26 cellular contexts compared by ENCODE assay signal in the genomic region with DNA sequence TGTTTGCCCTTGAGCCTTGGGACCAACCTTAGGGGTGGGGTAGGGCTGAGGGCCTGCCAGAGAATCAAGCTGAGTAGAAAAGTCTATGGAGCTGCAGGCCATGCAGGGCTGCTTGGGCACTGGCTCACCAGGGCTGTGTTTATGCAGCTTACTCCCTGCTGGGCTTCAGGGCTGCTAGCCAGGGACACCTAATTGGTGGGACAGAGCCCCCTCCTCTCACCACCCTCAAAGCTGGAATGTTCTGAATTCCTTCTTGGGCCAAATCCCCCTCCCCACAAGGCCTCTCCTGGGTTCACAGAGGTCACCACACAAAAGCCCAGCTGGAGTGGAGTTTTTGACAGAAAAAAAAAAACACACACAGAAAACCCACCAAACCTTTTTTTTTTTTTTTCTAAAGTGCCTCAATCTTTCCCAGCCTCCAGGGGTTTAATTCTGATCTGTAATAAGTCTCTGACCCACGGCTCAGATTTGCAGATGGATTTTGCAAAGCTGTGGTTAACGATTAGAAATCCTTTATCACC. TPM values are rescaled to one million over a fixed set of nuclear protein-coding genes. Genes with fewer than 3 reads are reported as not detected.
DNase-seq lines count a peak whose midpoint lies in the region; TF ChIP-seq lines count a peak whose summit lies in the region.
"Had no signal": no experiment of that assay in that cellular context is flagged by ENCODE, and none has a peak within 500 bp of the region (broad histone marks: within the 10 kb centered on the region; RNA-seq: fewer than 3 reads in every experiment).

A gene with protein sequence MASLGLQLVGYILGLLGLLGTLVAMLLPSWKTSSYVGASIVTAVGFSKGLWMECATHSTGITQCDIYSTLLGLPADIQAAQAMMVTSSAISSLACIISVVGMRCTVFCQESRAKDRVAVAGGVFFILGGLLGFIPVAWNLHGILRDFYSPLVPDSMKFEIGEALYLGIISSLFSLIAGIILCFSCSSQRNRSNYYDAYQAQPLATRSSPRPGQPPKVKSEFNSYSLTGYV (plus strand): TSS at position 471 of the 521 bp plus-strand sequence. CDS start 7,827 bp downstream, outside the sequence.

- no peaks in the 10 kb centered on the region for H3K23me2 ChIP-seq in H9 (ENCODE audit: insufficient read length, low read depth, low read length, poor library complexity, severe bottlenecking)

- no peak within 1 kb of the TSS for H2BK15ac ChIP-seq in H9 (ENCODE audit: low read depth, low read length)

- DNase-seq in H9 (peak; percentile 59), astrocyte of the spinal cord (ENCODE audit: low read depth, low spot score) (peak; percentile 50), left kidney (ENCODE audit: low read depth, low spot score) (peak; percentile 54), smooth muscle cell of the brain vasculature (ENCODE audit: low read depth, low spot score) (peak; percentile 35), NCI-H1105 treated with DMSO at 0.1 percent for 48 hours (lab: John Stamatoyannopoulos, UW) (no peak), NCI-H1417 (lab: John Stamatoyannopoulos, UW) (no peak), HK-2 (ENCODE audit: unreplicated experiment) (no peak)
- DNase-seq: activated CD8-positive, alpha-beta T cell treated with anti-CD3 and anti-CD28 coated beads, Interleukin-2, amount 10 ng/mL, durations not matched to agents 7 days and 5 days; activated effector memory CD4-positive, alpha-beta T cell treated with anti-CD3 and anti-CD28 coated beads, Interleukin-2, amount 50 U/mL, for 16 hours; activated naive CD8-positive, alpha-beta T cell treated with anti-CD3 and anti-CD28 coated beads, Interleukin-2, amount 50 U/mL, for 24 hours; activated T-cell treated with anti-CD3 and anti-CD28 coated beads for 4 hours; CD4-positive, alpha-beta T cell; cortex of kidney; DMS153; left cardiac atrium; midbrain; NCI-H1092; NCI-H1930; NCI-H526 treated with DMSO at 0.1 percent for 48 hours; RPMI8226; stimulated activated naive CD4-positive, alpha-beta T cell treated with Interleukin-2 at 50 U/mL for 16 hours had no signal

- H3K9ac ChIP-seq in H9 (ENCODE audit: extremely low read depth, insufficient read length, low read length): no peak within 1 kb of the TSS

- no peak within 1 kb of the TSS for H3K4me3 Mint-ChIP-seq in H9
- H3K4me3 Mint-ChIP-seq: activated CD8-positive, alpha-beta T cell treated with anti-CD3 and anti-CD28 coated beads, Interleukin-2, amount 10 ng/mL, durations not matched to agents 7 days and 5 days; activated naive CD8-positive, alpha-beta T cell treated with anti-CD3 and anti-CD28 coated beads, Interleukin-2, amount 50 U/mL, for 24 hours; CD4-positive, alpha-beta T cell; nephron; T-helper 1 cell treated with Interleukin-12 subunit alpha and Interleukin-12 subunit beta and Interleukin-4 antibody, amounts not matched to agents 30 μg/mL and 1 μg/mL, for 36 hours had no signal

- H3K79me1 ChIP-seq in H9 (ENCODE audit: insufficient read depth, low read depth, low read length, poor library complexity, severe bottlenecking): no peaks in the 10 kb centered on the region

- no peak within 1 kb of the TSS for H3K56ac ChIP-seq in H9 (ENCODE audit: insufficient read length, low read depth, low read length)

- H3K27ac Mint-ChIP-seq in H9: peak within 1 kb of the TSS in 1 of 3 experiments; percentile 3; a peak in 1 of 7 replicates
- H3K27ac Mint-ChIP-seq: activated CD8-positive, alpha-beta T cell treated with anti-CD3 and anti-CD28 coated beads, Interleukin-2, amount 10 ng/mL, durations not matched to agents 7 days and 5 days; activated naive CD8-positive, alpha-beta T cell treated with anti-CD3 and anti-CD28 coated beads, Interleukin-2, amount 50 U/mL, for 24 hours; CD4-positive, alpha-beta T cell; T-helper 1 cell treated with Interleukin-12 subunit alpha and Interleukin-12 subunit beta and Interleukin-4 antibody, amounts not matched to agents 30 μg/mL and 1 μg/mL, for 36 hours had no signal

- no peak within 1 kb of the TSS for H3K18ac ChIP-seq in H9 (ENCODE audit: insufficient read length, low read depth, low read length)

- no peak within 1 kb of the TSS for H4K5ac ChIP-seq in H9 (ENCODE audit: insufficient read length, low read depth, low read length)

- H3K4me1 ChIP-seq in H9 (ENCODE audit: insufficient read depth, low read length): no peaks in the 10 kb centered on the region; the same call in 1 of the 2 replicates

- no peak within 1 kb of the TSS for H2BK20ac ChIP-seq in H9 (ENCODE audit: low read depth, low read length, poor library complexity, severe bottlenecking)

- H3K36me3 Mint-ChIP-seq in H9 (ENCODE audit: insufficient read depth in 1 of 3, low read depth in 3 of 3): peaks cover 0 to 2% (median 0%) of the 10 kb centered on the region in 3 experiments; a peak in 1 of 7 replicates

- no CpG with 5 or more reads among the region's 2 CpGs for WGBS in H9 (ENCODE audit: extremely low coverage, insufficient read length, low lambda C conversion rate)

- TF ChIP-seq CTCF in H9 (conservative IDR thresholded peaks at IDR 0.05): no peak
- no peak for TF ChIP-seq CTCF in astrocyte of the spinal cord (IDR thresholded peaks at IDR 0.05; ENCODE audit: low read depth, low read length)

- H2AK5ac ChIP-seq in H9 (ENCODE audit: insufficient read length, low read length): no peak within 1 kb of the TSS

- H4K20me1 ChIP-seq in H9 (ENCODE audit: control insufficient read depth, insufficient read depth, insufficient read length): no peaks in the 10 kb centered on the region

- H2BK5ac ChIP-seq in H9 (ENCODE audit: insufficient read length, low read length): no peak within 1 kb of the TSS

- no peak within 1 kb of the TSS for H2AFZ ChIP-seq in H9 (ENCODE audit: low read length)

- no peak within 1 kb of the TSS for H3K4me2 ChIP-seq in H9 (ENCODE audit: insufficient read depth, insufficient read length, low read length)

- no peaks in the 10 kb centered on the region for H3K9me3 ChIP-seq in H9 (ENCODE audit: control insufficient read depth, low read depth, low read length)
- H3K9me3 ChIP-seq: thoracic aorta had no signal

- no peak within 1 kb of the TSS for H3K4ac ChIP-seq in H9 (ENCODE audit: low read depth, low read length)

- H3K27me3 ChIP-seq in H9 (ENCODE audit: insufficient read depth, low read length): no peaks in the 10 kb centered on the region

- no peak within 1 kb of the TSS for H3K4me3 ChIP-seq in astrocyte of the spinal cord (ENCODE audit: low read depth, low read length)
- H3K4me3 ChIP-seq: thoracic aorta had no signal

- H3K27me3 Mint-ChIP-seq in H9 (ENCODE audit: low read depth): peaks cover 9% of the 10 kb centered on the region
- H3K27me3 Mint-ChIP-seq: CD4-positive, alpha-beta T cell had no signal

- peaks cover 13 to 15% of the 10 kb centered on the region in 2 experiments; a peak in 3 of 4 replicates for H3K4me1 Mint-ChIP-seq in H9
- H3K4me1 Mint-ChIP-seq: nephron had no signal

- H2BK120ac ChIP-seq in H9 (ENCODE audit: low read depth, low read length, poor library complexity, severe bottlenecking): no peak within 1 kb of the TSS

- in situ Hi-C loops in astrocyte of the spinal cord (cut with HindIII; ENCODE audit: low sequenced_read_pairs): no loop called here

- no peak within 1 kb of the TSS for H4K8ac ChIP-seq in H9 (replicated peaks; ENCODE audit: insufficient read length, low read depth, low read length)

- no peak within 1 kb of the TSS for H3K23ac ChIP-seq in H9 (ENCODE audit: insufficient read length, low read depth, low read length)

- peaks cover 0 to 30% of the 10 kb centered on the region in 2 experiments; a peak in 2 of 5 replicates for H3K9me3 Mint-ChIP-seq in H9
- H3K9me3 Mint-ChIP-seq: activated naive CD8-positive, alpha-beta T cell treated with anti-CD3 and anti-CD28 coated beads, Interleukin-2, amount 50 U/mL, for 24 hours; CD4-positive, alpha-beta T cell; nephron; T-helper 1 cell treated with Interleukin-12 subunit alpha and Interleukin-12 subunit beta and Interleukin-4 antibody, amounts not matched to agents 30 μg/mL and 1 μg/mL, for 36 hours had no signal

- H4K91ac ChIP-seq in H9 (ENCODE audit: insufficient read length, low read depth, low read length): no peak within 1 kb of the TSS

- H3K14ac ChIP-seq in H9 (ENCODE audit: insufficient read depth, low read length): no peak within 1 kb of the TSS

- no peak within 1 kb of the TSS for H2BK12ac ChIP-seq in H9 (ENCODE audit: insufficient read length, low read depth, low read length)

- no peak within 1 kb of the TSS for H3K27ac ChIP-seq in H9 (ENCODE audit: insufficient read length, low read depth, low read length)
- H3K27ac ChIP-seq: thoracic aorta had no signal

- H3T11ph ChIP-seq in H9 (ENCODE audit: low read length): no peak within 1 kb of the TSS

- H3K79me2 ChIP-seq in H9 (ENCODE audit: insufficient read depth, low read length): no peaks in the 10 kb centered on the region

RNA-seq across cellular contexts. Expression of the gene that starts here (rescaled TPM):
- total RNA-seq in H9 (2021): not detected in 2 replicates
- total RNA-seq: activated CD8-positive, alpha-beta T cell treated with anti-CD3 and anti-CD28 coated beads, Interleukin-2, amount 10 ng/mL, durations not matched to agents 7 days and 5 days; CD4-positive, alpha-beta T cell; fibroblast of lung; sciatic nerve; thoracic aorta had no signal

Comparison
In these comparisons a context has a peak if more than half of its experiments do, and no peak if none do; other contexts are left out.
1. Peak in DNase-seq in H9; RNA of the gene not detected or under 1 TPM.
2. DNase-seq: peak in astrocyte of the spinal cord (single experiment), left kidney (single experiment) and smooth muscle cell of the brain vasculature (single experiment); none in NCI-H1105 treated with DMSO at 0.1 percent for 48 hours (single experiment), NCI-H1417 (0 of 3) and HK-2 (single experiment).